Comparison of ENCODE assay signal across 21 cellular contexts in genomic region chr11:106422585-106422984, GRCh38.
"Had no signal": no experiment of that assay in that cellular context is flagged by ENCODE, and none has a peak within 500 bp of the region (broad histone marks: within the 10 kb centered on the region; RNA-seq: fewer than 3 reads in every experiment).

No MANE protein-coding gene starts in this region.

- H3K36me3 ChIP-seq: MG63, Peyer's patch, SJCRH30 had no signal

- ATAC-seq: HepG2, Right ventricle myocardium inferior had no signal

- DNase-seq: IMR-90, Karpas-422, KG1, MG63, NCI-H1092, NCI-H1105 treated with DMSO at 0.1 percent for 48 hours, NCI-H1417 treated with DMSO at 0.1 percent for 48 hours, NCI-H146, NCI-H1694 treated with DMSO at 0.1 percent for 48 hours, NCI-H1930, NCI-H2081, NCI-H2107, NCI-H2227 treated with DMSO at 0.1 percent for 48 hours, NCI-H526 treated with DMSO at 0.1 percent for 48 hours, NCI-H748 treated with DMSO at 0.1 percent for 48 hours, PC-9, Peyer's patch, SHP77 treated with DMSO at 0.1 percent for 48 hours had no signal

- H2AFZ ChIP-seq: PC-9 had no signal

- H3K4me3 ChIP-seq: MG63, PC-9, Peyer's patch, SJCRH30 had no signal

- H3K27me3 ChIP-seq: MG63, Peyer's patch, SJCRH30 had no signal

- H3K4me2 ChIP-seq: PC-9 had no signal

- FAIRE-seq: HepG2 had no signal

- H3K4me1 ChIP-seq: Peyer's patch, SJCRH30 had no signal

- H3K9me3 ChIP-seq: MG63, Peyer's patch, SJCRH30 had no signal

- H3K27ac ChIP-seq: PC-9, Peyer's patch, SJCRH30 had no signal
